11 cellular contexts compared by ENCODE assay signal in genomic region chr5:151023651-151024050, GRCh38. TPM values are rescaled to one million over a fixed set of nuclear protein-coding genes. Genes with fewer than 3 reads are reported as not detected.
DNase-seq lines count a peak whose midpoint lies in the region; ATAC-seq, FAIRE-seq and TF ChIP-seq lines count a peak whose summit lies in the region.
"Had no signal": no experiment of that assay in that cellular context is flagged by ENCODE, and none has a peak within 500 bp of the region (broad histone marks: within the 10 kb centered on the region; RNA-seq: fewer than 3 reads in every experiment).

No MANE protein-coding gene starts in this region.

- no peaks in the 10 kb centered on the region for H4K20me1 ChIP-seq in GM23248 (ENCODE audit: insufficient read depth)
- H4K20me1 ChIP-seq in keratinocyte (ENCODE audit: control insufficient read depth, extremely low read depth, insufficient read depth, low read length): no peaks in the 10 kb centered on the region

- DNase-seq in GM23248: peak; percentile 38
- peak; percentile 89 to 92 for DNase-seq in cardiac fibroblast (ENCODE audit: low read depth in 2 of 2)
- DNase-seq in keratinocyte (ENCODE audit: low read depth, low spot score): peak; percentile 62
- no peak for DNase-seq in stimulated activated effector memory CD8-positive, alpha-beta T cell treated with anti-CD3 and anti-CD28 coated beads, Interleukin-12 subunit alpha, Interleukin-12 subunit beta, amount 100 ng/mL, for 72 hours (ENCODE audit: low spot score in 2 of 2)
- no peak for DNase-seq in NCI-H82 (lab: John Stamatoyannopoulos, UW)
- no peak for DNase-seq in activated naive CD4-positive, alpha-beta T cell (lab: John Stamatoyannopoulos, UW)
- DNase-seq in NCI-H345 treated with DMSO at 0.1 percent for 48 hours (lab: John Stamatoyannopoulos, UW; ENCODE audit: unreplicated experiment): no peak
- DNase-seq: activated CD4-positive, alpha-beta T cell treated with anti-CD3 and anti-CD28 coated beads, Interleukin-2, amount 10 ng/mL, durations not matched to agents 24 days and 14 days; DND-41; stimulated activated CD4-positive, alpha-beta T cell treated with anti-CD3 and anti-CD28 coated beads, Interleukin-12 subunit alpha, Interleukin-12 subunit beta, amount 100 ng/mL, for 4 hours had no signal

- H3K79me2 ChIP-seq in GM23248 (ENCODE audit: insufficient read depth) (no peaks in the 10 kb centered on the region), keratinocyte (ENCODE audit: control insufficient read depth, insufficient read depth, low read length) (no peaks in the 10 kb centered on the region)

- no peak overlapping the region for H3K4me2 ChIP-seq in GM23248 (ENCODE audit: unreplicated experiment)
- peak overlapping the region; percentile 73 for H3K4me2 ChIP-seq in keratinocyte (ENCODE audit: control insufficient read depth, extremely low read depth, insufficient read depth, low read depth, low read length)

- H3K4me1 Mint-ChIP-seq in stimulated activated effector memory CD8-positive, alpha-beta T cell treated with anti-CD3 and anti-CD28 coated beads, Interleukin-12 subunit alpha, Interleukin-12 subunit beta, amount 100 ng/mL, for 72 hours: peaks cover 39% of the 10 kb centered on the region

- H3K36me3 ChIP-seq in GM23248 (ENCODE audit: low read depth) (no peaks in the 10 kb centered on the region), keratinocyte (ENCODE audit: control insufficient read depth in 2 of 2, extremely low read depth in 1 of 2, insufficient read depth in 2 of 2, low read length in 2 of 2) (peaks cover 12 to 19% of the 10 kb centered on the region in 2 experiments)

- no peak overlapping the region for H3K4me3 Mint-ChIP-seq in stimulated activated effector memory CD8-positive, alpha-beta T cell treated with anti-CD3 and anti-CD28 coated beads, Interleukin-12 subunit alpha, Interleukin-12 subunit beta, amount 100 ng/mL, for 72 hours
- H3K4me3 Mint-ChIP-seq: activated CD4-positive, alpha-beta T cell treated with anti-CD3 and anti-CD28 coated beads, Interleukin-2, amount 10 ng/mL, durations not matched to agents 24 days and 14 days had no signal

- no peak overlapping the region for H3K27ac ChIP-seq in GM23248
- peak overlapping the region; percentile 94 for H3K27ac ChIP-seq in keratinocyte (ENCODE audit: control insufficient read depth, insufficient read depth, low read length)

- 77 to 81% methylated on average over 8 of the region's 8 CpGs for WGBS in GM23248 (ENCODE audit: low coverage in 1 of 2, low lambda C conversion rate in 2 of 2, missing lambda C conversion rate in 2 of 2), 2 experiments

- H3K36me3 Mint-ChIP-seq in stimulated activated effector memory CD8-positive, alpha-beta T cell treated with anti-CD3 and anti-CD28 coated beads, Interleukin-12 subunit alpha, Interleukin-12 subunit beta, amount 100 ng/mL, for 72 hours: peaks cover 80% of the 10 kb centered on the region

- no peaks in the 10 kb centered on the region for H3K9me1 ChIP-seq in keratinocyte (ENCODE audit: control insufficient read depth, extremely low read depth, insufficient read depth, low read length)

- H2AFZ ChIP-seq in GM23248: no peak overlapping the region
- H2AFZ ChIP-seq in keratinocyte (ENCODE audit: control insufficient read depth, low read length): no peak overlapping the region

- H3K27me3 ChIP-seq in GM23248 (replicated peaks; ENCODE audit: insufficient read depth): no peaks in the 10 kb centered on the region
- no peaks in the 10 kb centered on the region for H3K27me3 ChIP-seq in keratinocyte (ENCODE audit: control insufficient read depth, extremely low read depth, insufficient read depth, low read length)

- no peak overlapping the region for H3K9ac ChIP-seq in GM23248
- H3K9ac ChIP-seq in keratinocyte (ENCODE audit: control insufficient read depth, extremely low read depth, insufficient read depth, low read length): peak overlapping the region; percentile 69

- no peak overlapping the region for H3K4me3 ChIP-seq in GM23248
- H3K4me3 ChIP-seq in cardiac fibroblast (replicated peaks in 1 of 2; ENCODE audit: low read depth in 2 of 2, low read length in 2 of 2): no peak overlapping the region
- H3K4me3 ChIP-seq in keratinocyte (ENCODE audit: control insufficient read depth in 2 of 3, extremely low read depth in 1 of 3, insufficient read depth in 2 of 3, low read depth in 1 of 3, low read length in 3 of 3): no peak overlapping the region

- no peaks in the 10 kb centered on the region for H3K4me1 ChIP-seq in GM23248 (ENCODE audit: insufficient read depth)
- H3K4me1 ChIP-seq in keratinocyte (ENCODE audit: control insufficient read depth, extremely low read depth, insufficient read depth, low read length): peaks cover 39% of the 10 kb centered on the region

- dilution Hi-C loops in keratinocyte (cut with MboI; ENCODE audit: extremely low pct_ligation_motif_present, low sequenced_read_pairs): no loop called here

- no peaks in the 10 kb centered on the region for H3K9me2 ChIP-seq in GM23248 (ENCODE audit: insufficient read depth)

- H3K9me3 ChIP-seq in GM23248 (ENCODE audit: low read depth) (no peaks in the 10 kb centered on the region), keratinocyte (ENCODE audit: control insufficient read depth, low read depth, low read length) (no peaks in the 10 kb centered on the region)

- no peak for TF ChIP-seq CTCF in cardiac fibroblast (IDR thresholded peaks at IDR 0.05; ENCODE audit: low read depth, low read length)
- peak in 1 of 3 experiments; percentile 2 for TF ChIP-seq CTCF in keratinocyte (optimal IDR thresholded peaks at IDR 0.05 in 1 of 3, IDR thresholded peaks at IDR 0.05 in 1 of 3, conservative IDR thresholded peaks at IDR 0.05 in 1 of 3; ENCODE audit: extremely low read depth in 1 of 3, insufficient read depth in 2 of 3, low read length in 3 of 3)

- in situ Hi-C loops in GM23248 (cut with MboI): no loop called here

- ATAC-seq in stimulated activated effector memory CD8-positive, alpha-beta T cell treated with anti-CD3 and anti-CD28 coated beads, Interleukin-12 subunit alpha, Interleukin-12 subunit beta, amount 100 ng/mL, for 72 hours: no peak
- ATAC-seq in GM21515 (IDR thresholded peaks at IDR 0.05; ENCODE audit: unreplicated experiment): no peak

- peak overlapping the region; percentile 63 for H3K27ac Mint-ChIP-seq in stimulated activated effector memory CD8-positive, alpha-beta T cell treated with anti-CD3 and anti-CD28 coated beads, Interleukin-12 subunit alpha, Interleukin-12 subunit beta, amount 100 ng/mL, for 72 hours
- H3K27ac Mint-ChIP-seq: activated CD4-positive, alpha-beta T cell treated with anti-CD3 and anti-CD28 coated beads, Interleukin-2, amount 10 ng/mL, durations not matched to agents 24 days and 14 days had no signal

- H3K9me3 Mint-ChIP-seq in stimulated activated effector memory CD8-positive, alpha-beta T cell treated with anti-CD3 and anti-CD28 coated beads, Interleukin-12 subunit alpha, Interleukin-12 subunit beta, amount 100 ng/mL, for 72 hours: no peaks in the 10 kb centered on the region
- H3K9me3 Mint-ChIP-seq: activated CD4-positive, alpha-beta T cell treated with anti-CD3 and anti-CD28 coated beads, Interleukin-2, amount 10 ng/mL, durations not matched to agents 24 days and 14 days had no signal

- peak; percentile 96 for FAIRE-seq in keratinocyte (lab: Jason Lieb, UNC)

- H3F3A ChIP-seq in GM23248 (ENCODE audit: insufficient read depth): no peaks in the 10 kb centered on the region; the same call in 1 of the 2 replicates

RNA-seq across cellular contexts. Expression of gene GPX3, which starts 3.3 kb away (rescaled TPM):
- 2.4 and 3.0 TPM in 2 replicates for total RNA-seq in GM23248 (2014; rRNA removed; shearing (Covaris generic))
- polyA plus RNA-seq in GM23248 (2016; fragmentation: Nextera tagmentation; extraction: Ambion mirVana) (4.2 and 4.4 TPM in 2 replicates), keratinocyte (116 to 139 TPM (median 120 TPM) in 3 replicates)
- 13.2 TPM for polyA plus RNA-seq in keratinocyte (2011; ENCODE audit: low read depth)
- 136 and 153 TPM in 2 replicates for polyA plus RNA-seq in keratinocyte (2011; cell fraction: cytosol; rRNA removed)
- polyA plus RNA-seq in keratinocyte (2011; cell fraction: nucleus; rRNA removed): 50.9 and 59.3 TPM in 2 replicates
- polyA plus RNA-seq in keratinocyte (2012; ENCODE audit: low replicate concordance): 55.1 and 80.1 TPM in 2 replicates
- 81.1 to 249 TPM (median 142 TPM) in 3 replicates for polyA minus RNA-seq in keratinocyte
- polyA minus RNA-seq in keratinocyte (2011; cell fraction: cytosol; rRNA and poly(A)+ RNA removed): 69.8 TPM
- polyA minus RNA-seq in keratinocyte (2011; cell fraction: nucleus; rRNA and poly(A)+ RNA removed): 22.4 and 33.4 TPM in 2 replicates
- total RNA-seq: activated CD4-positive, alpha-beta T cell treated with anti-CD3 and anti-CD28 coated beads, Interleukin-2, amount 10 ng/mL, durations not matched to agents 24 days and 14 days had no signal

RNA-seq across cellular contexts. Expression of gene TNIP1, which starts 57.2 kb away (rescaled TPM):
- total RNA-seq in GM23248 (2014; rRNA removed; shearing (Covaris generic)): 88.8 and 92.1 TPM in 2 replicates
- polyA plus RNA-seq in GM23248 (2016; fragmentation: Nextera tagmentation; extraction: Ambion mirVana): 43.1 and 43.2 TPM in 2 replicates
- 43.4 to 98.3 TPM (median 47.9 TPM) in 3 replicates for polyA plus RNA-seq in keratinocyte
- 188 TPM for polyA plus RNA-seq in keratinocyte (2011; ENCODE audit: low read depth)
- polyA plus RNA-seq in keratinocyte (2011; cell fraction: cytosol; rRNA removed): 71.4 and 109 TPM in 2 replicates
- polyA plus RNA-seq in keratinocyte (2011; cell fraction: nucleus; rRNA removed): 67.6 and 70.0 TPM in 2 replicates
- polyA plus RNA-seq in keratinocyte (2012; ENCODE audit: low replicate concordance): 63.7 and 120 TPM in 2 replicates
- 82.8 to 116 TPM (median 88.8 TPM) in 3 replicates for polyA minus RNA-seq in keratinocyte
- polyA minus RNA-seq in keratinocyte (2011; cell fraction: cytosol; rRNA and poly(A)+ RNA removed): 146 TPM
- polyA minus RNA-seq in keratinocyte (2011; cell fraction: nucleus; rRNA and poly(A)+ RNA removed): 54.0 and 61.1 TPM in 2 replicates

Comparison
In these comparisons a context has a peak if more than half of its experiments do, and no peak if none do; other contexts are left out.
1. DNase-seq: peak in GM23248 (single experiment), cardiac fibroblast (2 of 2) and keratinocyte (single experiment); none in stimulated activated effector memory CD8-positive, alpha-beta T cell treated with anti-CD3 and anti-CD28 coated beads, Interleukin-12 subunit alpha, Interleukin-12 subunit beta, amount 100 ng/mL, for 72 hours (0 of 2), NCI-H82 (single experiment), activated naive CD4-positive, alpha-beta T cell (0 of 4) and NCI-H345 treated with DMSO at 0.1 percent for 48 hours (single experiment).